ENCODE assay signal across 1 cellular context in genomic region chr7:158996214-158997109, GRCh38.
TF ChIP-seq lines count a peak whose summit lies in the region.

No MANE protein-coding gene starts in this region.

TF ChIP-seq in H1, 55 proteins besides CTCF, POLR2A, EP300 and RAD21 (continued from another document):
- TF ChIP-seq PHF8 (conservative IDR thresholded peaks at IDR 0.05; ENCODE audit: low read depth, low read length) (no peak), MAX (IDR thresholded peaks at IDR 0.05) (peak; percentile 88), SRF (IDR thresholded peaks at IDR 0.05; ENCODE audit: low read depth, low read length) (no peak), E2F6 (IDR thresholded peaks at IDR 0.05) (peak; percentile 91)
